10 cellular contexts compared by ENCODE assay signal in genomic region chr5:173323799-173324114, GRCh38. TPM values are rescaled to one million over a fixed set of nuclear protein-coding genes. Genes with fewer than 3 reads are reported as not detected.
DNase-seq lines count a peak whose midpoint lies in the region; ATAC-seq and TF ChIP-seq lines count a peak whose summit lies in the region.
"Had no signal": no experiment of that assay in that cellular context is flagged by ENCODE, and none has a peak within 500 bp of the region (broad histone marks: within the 10 kb centered on the region; RNA-seq: fewer than 3 reads in every experiment).

No MANE protein-coding gene starts in this region.

- H3K36me3 Mint-ChIP-seq in T-helper 2 cell treated with Interferon-gamma antibody and Interleukin-4, amounts not matched to agents 5 μg/mL and 100 μg/mL, for 36 hours (ENCODE audit: low read depth), result peaks cover 46% of the 10 kb centered on the region
- peaks cover 78% of the 10 kb centered on the region for H3K36me3 Mint-ChIP-seq in activated T-helper 2 cell treated with anti-CD3 and anti-CD28 coated beads, Interferon-gamma antibody, Interleukin-2, Interleukin-4, amounts not matched to agents 10 μg/mL and 5 μg/mL and 100 μg/mL, durations not matched to agents 14 hours and 24 hours and 36 hours (ENCODE audit: low read depth)

- H3K27ac Mint-ChIP-seq in T-helper 2 cell treated with Interferon-gamma antibody and Interleukin-4, amounts not matched to agents 5 μg/mL and 100 μg/mL, for 36 hours, result peak overlapping the region; percentile 6
- H3K27ac Mint-ChIP-seq in activated T-helper 2 cell treated with anti-CD3 and anti-CD28 coated beads, Interferon-gamma antibody, Interleukin-2, Interleukin-4, amounts not matched to agents 10 μg/mL and 5 μg/mL and 100 μg/mL, durations not matched to agents 14 hours and 24 hours and 36 hours, result peak overlapping the region; percentile 34

- H3K9me3 ChIP-seq in gastroesophageal sphincter (no peaks in the 10 kb centered on the region), spleen (no peaks in the 10 kb centered on the region)
- H3K9me3 ChIP-seq: A549 had no signal

- no peak for TF ChIP-seq EP300 in gastroesophageal sphincter (IDR thresholded peaks at IDR 0.05)

- TF ChIP-seq POLR2A in gastroesophageal sphincter (IDR thresholded peaks at IDR 0.05), result no peak
- TF ChIP-seq POLR2A in spleen (IDR thresholded peaks at IDR 0.05), result no peak

- H3K4me3 Mint-ChIP-seq in T-helper 2 cell treated with Interferon-gamma antibody and Interleukin-4, amounts not matched to agents 5 μg/mL and 100 μg/mL, for 36 hours, result peak overlapping the region; percentile 98
- H3K4me3 Mint-ChIP-seq in activated T-helper 2 cell treated with anti-CD3 and anti-CD28 coated beads, Interferon-gamma antibody, Interleukin-2, Interleukin-4, amounts not matched to agents 10 μg/mL and 5 μg/mL and 100 μg/mL, durations not matched to agents 14 hours and 24 hours and 36 hours (ENCODE audit: low read depth), result no peak overlapping the region

- peaks cover 31% of the 10 kb centered on the region for H3K4me1 Mint-ChIP-seq in T-helper 2 cell treated with Interferon-gamma antibody and Interleukin-4, amounts not matched to agents 5 μg/mL and 100 μg/mL, for 36 hours (ENCODE audit: low read depth)
- H3K4me1 Mint-ChIP-seq in activated T-helper 2 cell treated with anti-CD3 and anti-CD28 coated beads, Interferon-gamma antibody, Interleukin-2, Interleukin-4, amounts not matched to agents 10 μg/mL and 5 μg/mL and 100 μg/mL, durations not matched to agents 14 hours and 24 hours and 36 hours (ENCODE audit: low read depth), result peaks cover 37% of the 10 kb centered on the region

- no peaks in the 10 kb centered on the region for H3K9me3 Mint-ChIP-seq in T-helper 2 cell treated with Interferon-gamma antibody and Interleukin-4, amounts not matched to agents 5 μg/mL and 100 μg/mL, for 36 hours
- no peaks in the 10 kb centered on the region for H3K9me3 Mint-ChIP-seq in activated T-helper 2 cell treated with anti-CD3 and anti-CD28 coated beads, Interferon-gamma antibody, Interleukin-2, Interleukin-4, amounts not matched to agents 10 μg/mL and 5 μg/mL and 100 μg/mL, durations not matched to agents 14 hours and 24 hours and 36 hours

- H3K36me3 ChIP-seq in gastroesophageal sphincter (no peaks in the 10 kb centered on the region), spleen (no peaks in the 10 kb centered on the region)

- H3K27ac ChIP-seq in gastroesophageal sphincter, result peak overlapping the region in 3 of 4 donors; percentile 58 to 72 (median 70)
- peak overlapping the region in 6 of 8 donors; percentile 24 to 80 (median 74) for H3K27ac ChIP-seq in spleen
- H3K27ac ChIP-seq: A549 had no signal

- H3K4me1 ChIP-seq in gastroesophageal sphincter (peaks cover 0 to 92% (median 44%) of the 10 kb centered on the region in 3 donors), spleen (peaks cover 6 to 76% (median 33%) of the 10 kb centered on the region in 6 donors)

- ATAC-seq in gastroesophageal sphincter (no peak), HG03097 (IDR thresholded peaks at IDR 0.05; ENCODE audit: low FRiP score, unreplicated experiment) (no peak)
- ATAC-seq: A549 had no signal

- TF ChIP-seq CTCF in gastroesophageal sphincter (IDR thresholded peaks at IDR 0.05) (no peak), spleen (IDR thresholded peaks at IDR 0.05 in 8 of 11, conservative IDR thresholded peaks at IDR 0.05 in 3 of 11) (no peak)

- H3K27me3 ChIP-seq in gastroesophageal sphincter (peaks cover 35% of the 10 kb centered on the region), spleen (replicated peaks in 1 of 7) (peaks cover 0 to 97% (median 41%) of the 10 kb centered on the region in 7 donors)

- intact Hi-C loops in activated T-helper 2 cell treated with anti-CD3 and anti-CD28 coated beads, Interferon-gamma antibody, Interleukin-2, Interleukin-4, amounts not matched to agents 10 μg/mL and 5 μg/mL and 100 μg/mL, durations not matched to agents 14 hours and 24 hours and 36 hours (cut with micrococcal nuclease), result no loop called here
- intact Hi-C loops in spleen (cut with DNase I; ENCODE audit: low total_unique reads), result no loop called here

- 17 to 25% methylated on average over 6 to 8 of the region's 8 CpGs for WGBS in gastroesophageal sphincter (ENCODE audit: low coverage in 1 of 2), 2 donors
- 47 to 56% (median 49%) methylated on average over 8 of the region's 8 CpGs for WGBS in spleen, 5 donors

- peaks cover 2% of the 10 kb centered on the region for H3K27me3 Mint-ChIP-seq in T-helper 2 cell treated with Interferon-gamma antibody and Interleukin-4, amounts not matched to agents 5 μg/mL and 100 μg/mL, for 36 hours (ENCODE audit: low read depth)
- peaks cover 2% of the 10 kb centered on the region for H3K27me3 Mint-ChIP-seq in activated T-helper 2 cell treated with anti-CD3 and anti-CD28 coated beads, Interferon-gamma antibody, Interleukin-2, Interleukin-4, amounts not matched to agents 10 μg/mL and 5 μg/mL and 100 μg/mL, durations not matched to agents 14 hours and 24 hours and 36 hours (ENCODE audit: low read depth)

- H3K4me3 ChIP-seq in gastroesophageal sphincter (peak overlapping the region in 1 of 2 donors; percentile 29), spleen (peak overlapping the region in 1 of 8 donors; percentile 39)
- H3K4me3 ChIP-seq: A549 had no signal

- no peak for DNase-seq in T-helper 2 cell treated with Interferon-gamma antibody and Interleukin-4, amounts not matched to agents 5 μg/mL and 100 μg/mL, for 36 hours (ENCODE audit: low spot score)
- no peak for DNase-seq in T-helper 2 cell
- DNase-seq in activated T-helper 2 cell treated with anti-CD3 and anti-CD28 coated beads, Interferon-gamma antibody, Interleukin-2, Interleukin-4, amounts not matched to agents 10 μg/mL and 5 μg/mL and 100 μg/mL, durations not matched to agents 14 hours and 24 hours and 36 hours (ENCODE audit: low spot score), result no peak
- peak; percentile 2 for DNase-seq in spleen
- no peak for DNase-seq in effector CD4-positive, alpha-beta T cell
- no peak for DNase-seq in islet precursor cell
- DNase-seq: NCI-H1417 treated with DMSO at 0.1 percent for 48 hours had no signal

RNA-seq across cellular contexts. Expression of gene STC2, which starts 4.5 kb away (rescaled TPM):
- total RNA-seq in activated T-helper 2 cell treated with anti-CD3 and anti-CD28 coated beads, Interferon-gamma antibody, Interleukin-2, Interleukin-4, amounts not matched to agents 10 μg/mL and 5 μg/mL and 100 μg/mL, durations not matched to agents 14 hours and 24 hours and 36 hours, result 21.4 and 22.8 TPM in 2 replicates
- total RNA-seq in gastroesophageal sphincter (100 to 1,000 TPM in 2 of 4 donors, 10 to 100 TPM in 2; 34.1 to 116 (median 84.6) TPM), spleen (10 to 100 TPM in 6 of 7 donors, 1 to 10 TPM in 1; 4.7 to 71.6 (median 30.3) TPM)
- 1 to 10 TPM in 2 of 3 donors, under 1 TPM in 1; 0.80 to 3.2 (median 1.0) TPM for polyA plus RNA-seq in spleen
